In the genomic region with DNA sequence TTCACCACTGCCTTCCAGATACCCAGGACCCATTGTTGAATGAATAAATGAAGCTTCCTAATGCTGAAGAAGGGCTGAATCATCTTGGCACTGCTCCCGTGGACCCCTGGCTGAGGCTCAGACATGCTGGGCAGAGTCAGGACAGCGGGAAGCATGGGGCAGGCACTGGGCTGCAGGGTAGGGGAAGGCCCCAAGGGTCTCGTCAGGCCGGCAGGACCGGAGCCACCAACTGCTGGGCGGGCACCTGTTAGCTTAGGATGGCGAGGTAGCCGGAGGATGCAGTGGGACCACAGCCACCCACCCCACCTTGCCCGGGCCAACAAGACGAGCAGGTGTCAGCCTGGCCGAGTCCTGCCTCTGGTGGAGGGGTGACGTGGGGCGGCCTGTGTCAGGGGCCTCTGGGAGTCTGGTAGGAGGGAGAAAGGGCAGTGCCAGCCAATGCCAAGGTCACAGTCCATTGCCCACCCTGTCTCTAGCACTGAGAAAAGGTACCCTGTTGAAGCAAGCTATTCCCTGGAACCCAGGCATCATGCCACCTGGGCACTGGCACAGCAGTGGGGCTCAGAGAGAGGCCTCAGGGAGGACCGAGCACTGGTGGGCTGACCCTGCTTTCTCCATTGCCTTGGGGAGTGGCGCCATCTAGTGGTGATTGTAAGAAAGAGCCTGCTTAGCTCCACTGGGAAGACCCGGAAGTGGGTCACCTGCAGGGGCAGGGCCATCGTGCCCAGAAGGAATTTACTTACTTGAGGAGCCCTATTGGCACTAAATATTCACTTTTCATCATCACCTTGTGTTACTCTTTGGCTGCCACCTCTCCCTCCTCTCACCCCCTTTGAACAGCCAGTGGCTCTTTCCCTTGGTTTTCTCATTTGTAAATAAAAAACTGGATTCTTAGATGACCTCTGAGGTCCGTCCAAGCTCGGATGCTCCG, we compare ENCODE assay signal across 8 cellular contexts. TPM values are rescaled to one million over a fixed set of nuclear protein-coding genes. Genes with fewer than 3 reads are reported as not detected.
DNase-seq lines count a peak whose midpoint lies in the region; ATAC-seq and TF ChIP-seq lines count a peak whose summit lies in the region.

No MANE protein-coding gene starts in this region.

- TF ChIP-seq CTCF in upper lobe of right lung (IDR thresholded peaks at IDR 0.05), result peak; percentile 97

- H3K27me3 ChIP-seq in upper lobe of right lung, result peaks cover 62% of the 10 kb centered on the region

- no peaks in the 10 kb centered on the region for H3K9me3 ChIP-seq in upper lobe of right lung

- intact Hi-C loops in head of caudate nucleus (cut with DNase I), result loop anchor here (5.0 kb wide), 3 partner anchors 46 to 136 kb away; no protein-coding TSS in a partner anchor
- intact Hi-C loops in posterior cingulate gyrus (cut with DNase I), result loop anchor here (1.0 to 10.0 kb wide), 3 partner anchors 118 to 433 kb away; no protein-coding TSS in a partner anchor
- intact Hi-C loops in upper lobe of right lung (cut with DNase I), result loop anchor here (2.0 to 5.0 kb wide), 3 partner anchors 116 to 431 kb away; no protein-coding TSS in a partner anchor

- no peak overlapping the region for H3K4me3 ChIP-seq in upper lobe of right lung

- DNase-seq in C1 segment of cervical spinal cord (lab: John Stamatoyannopoulos, UW) (peak in 12 of 14 donors; percentile 21 to 73 (median 43)), NCI-H1105 (lab: John Stamatoyannopoulos, UW) (peak; percentile 78), head of caudate nucleus (peak; percentile 45 to 89 (median 74)), posterior cingulate gyrus (peak in 9 of 10 donors; percentile 38 to 94 (median 70)), upper lobe of right lung (peak; percentile 81)
- peak; percentile 80 for DNase-seq in activated naive CD4-positive, alpha-beta T cell treated with anti-CD3 and anti-CD28 coated beads, Interleukin-2, amount 50 U/mL, for 16 hours

- ATAC-seq in GM21786 (IDR thresholded peaks at IDR 0.05; ENCODE audit: unreplicated experiment) (peak; percentile 58), SK-N-SH treated with all-trans-retinoic acid at 6 μM for 48 hours (peak; percentile 86), upper lobe of right lung (peak; percentile 86)

- H3K36me3 ChIP-seq in upper lobe of right lung, result no peaks in the 10 kb centered on the region

- peaks cover 23% of the 10 kb centered on the region for H3K4me1 ChIP-seq in upper lobe of right lung

- no peak overlapping the region for H3K27ac ChIP-seq in upper lobe of right lung

TF ChIP-seq in SK-N-SH treated with all-trans-retinoic acid at 6 μM for 48 hours, 23 proteins besides CTCF, POLR2A, EP300 and RAD21:
- TF ChIP-seq, protein P1, sequence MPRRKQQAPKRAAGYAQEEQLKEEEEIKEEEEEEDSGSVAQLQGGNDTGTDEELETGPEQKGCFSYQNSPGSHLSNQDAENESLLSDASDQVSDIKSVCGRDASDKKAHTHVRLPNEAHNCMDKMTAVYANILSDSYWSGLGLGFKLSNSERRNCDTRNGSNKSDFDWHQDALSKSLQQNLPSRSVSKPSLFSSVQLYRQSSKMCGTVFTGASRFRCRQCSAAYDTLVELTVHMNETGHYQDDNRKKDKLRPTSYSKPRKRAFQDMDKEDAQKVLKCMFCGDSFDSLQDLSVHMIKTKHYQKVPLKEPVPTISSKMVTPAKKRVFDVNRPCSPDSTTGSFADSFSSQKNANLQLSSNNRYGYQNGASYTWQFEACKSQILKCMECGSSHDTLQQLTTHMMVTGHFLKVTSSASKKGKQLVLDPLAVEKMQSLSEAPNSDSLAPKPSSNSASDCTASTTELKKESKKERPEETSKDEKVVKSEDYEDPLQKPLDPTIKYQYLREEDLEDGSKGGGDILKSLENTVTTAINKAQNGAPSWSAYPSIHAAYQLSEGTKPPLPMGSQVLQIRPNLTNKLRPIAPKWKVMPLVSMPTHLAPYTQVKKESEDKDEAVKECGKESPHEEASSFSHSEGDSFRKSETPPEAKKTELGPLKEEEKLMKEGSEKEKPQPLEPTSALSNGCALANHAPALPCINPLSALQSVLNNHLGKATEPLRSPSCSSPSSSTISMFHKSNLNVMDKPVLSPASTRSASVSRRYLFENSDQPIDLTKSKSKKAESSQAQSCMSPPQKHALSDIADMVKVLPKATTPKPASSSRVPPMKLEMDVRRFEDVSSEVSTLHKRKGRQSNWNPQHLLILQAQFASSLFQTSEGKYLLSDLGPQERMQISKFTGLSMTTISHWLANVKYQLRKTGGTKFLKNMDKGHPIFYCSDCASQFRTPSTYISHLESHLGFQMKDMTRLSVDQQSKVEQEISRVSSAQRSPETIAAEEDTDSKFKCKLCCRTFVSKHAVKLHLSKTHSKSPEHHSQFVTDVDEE (CRISPR knock-in tag; IDR thresholded peaks at IDR 0.05), result no peak
- TF ChIP-seq GLIS3 (CRISPR knock-in tag; IDR thresholded peaks at IDR 0.05) (no peak), PPARA (CRISPR knock-in tag; IDR thresholded peaks at IDR 0.05; ENCODE audit: borderline replicate concordance) (no peak)

RNA-seq across cellular contexts. Expression of a gene that starts 3.0 kb away (rescaled TPM):
- total RNA-seq in upper lobe of right lung, result 0.69 TPM

RNA-seq across cellular contexts. Expression of a gene that starts 29.0 kb away (rescaled TPM):
- total RNA-seq in upper lobe of right lung, result 2.1 TPM

RNA-seq across cellular contexts. Expression of a gene that starts 57.9 kb away (rescaled TPM):
- total RNA-seq in upper lobe of right lung, result 212 TPM
